Comparison of ENCODE assay signal across 8 cellular contexts in the genomic region with DNA sequence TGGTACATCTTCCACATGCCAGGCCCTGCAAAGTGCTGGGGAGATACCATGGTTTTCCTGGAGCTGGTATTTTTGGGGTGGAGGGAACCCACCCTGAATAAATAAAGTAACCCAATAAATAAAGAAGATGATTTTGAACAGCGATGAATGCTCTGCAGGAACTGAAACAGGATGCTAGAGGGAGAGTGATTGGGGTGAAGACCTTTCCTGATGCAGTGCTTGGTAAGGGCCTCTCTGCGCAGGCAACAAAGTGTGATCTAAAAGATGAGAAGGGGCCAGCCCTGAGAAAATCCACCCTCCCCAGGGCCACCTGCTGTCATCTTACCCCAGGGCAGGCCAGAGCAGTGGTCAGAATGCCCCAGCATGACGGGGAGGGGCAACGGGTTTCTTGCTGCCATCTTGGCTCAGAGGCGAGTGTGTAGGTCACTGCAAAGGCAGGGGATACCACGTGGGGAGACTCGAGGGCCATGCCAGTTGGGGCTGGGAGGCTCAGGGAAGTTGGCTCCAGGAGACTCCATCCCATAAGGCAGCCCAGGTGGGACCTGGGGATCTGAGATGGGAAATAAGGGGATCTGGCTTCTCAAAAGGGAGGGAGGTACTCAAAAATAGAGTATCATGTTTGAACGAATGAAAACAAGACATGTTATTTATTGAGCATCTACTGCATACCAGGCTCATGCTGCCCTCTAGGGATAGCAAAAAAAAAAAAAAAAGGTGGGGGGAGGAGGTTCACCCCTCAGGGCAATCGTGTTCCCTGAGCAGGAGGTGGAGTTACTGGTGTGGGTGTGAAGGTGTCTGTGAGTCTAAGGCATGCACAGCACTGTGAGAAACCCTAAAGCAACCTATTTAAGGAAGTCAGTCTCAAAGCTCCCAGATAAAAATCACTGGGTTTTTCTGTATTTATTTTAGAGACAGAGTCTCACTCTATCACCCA. TPM values are rescaled to one million over a fixed set of nuclear protein-coding genes. Genes with fewer than 3 reads are reported as not detected.
DNase-seq lines count a peak whose midpoint lies in the region; ATAC-seq and TF ChIP-seq lines count a peak whose summit lies in the region.

No MANE protein-coding gene starts in this region.

- H3K9me3 ChIP-seq in Panc1 (ENCODE audit: control insufficient read depth, insufficient read depth, low read depth, low read length): no peaks in the 10 kb centered on the region
- H3K9me3 ChIP-seq in fibroblast of lung (ENCODE audit: control insufficient read depth, insufficient read depth, low read depth, low read length): no peaks in the 10 kb centered on the region
- H3K9me3 ChIP-seq in CD8-positive, alpha-beta memory T cell (ENCODE audit: low read length): no peaks in the 10 kb centered on the region
- no peaks in the 10 kb centered on the region for H3K9me3 ChIP-seq in left ventricle myocardium inferior (replicated peaks)

- CTCF ChIA-PET in Panc1 (lab: Charles Lee): interaction anchor here (0.6 to 0.7 kb wide), 2 partner anchors 10 to 38 kb away, joined by 3 to 4 read pairs; no protein-coding TSS in a partner anchor
- CTCF ChIA-PET in CD8-positive, alpha-beta memory T cell (lab: Charles Lee): interaction anchor here (1.2 to 1.6 kb wide), 3 partner anchors 12 to 238 kb away, joined by 3 to 4 read pairs (median 3); no protein-coding TSS in a partner anchor

- H3K36me3 Mint-ChIP-seq in CD8-positive, alpha-beta memory T cell: no peaks in the 10 kb centered on the region

- TF ChIP-seq CTCF in GM12864 (IDR thresholded peaks at IDR 0.05; ENCODE audit: low read depth, low read length, missing control alignments): peak; percentile 35
- no peak for TF ChIP-seq CTCF in Panc1 (IDR thresholded peaks at IDR 0.05)
- TF ChIP-seq CTCF in fibroblast of lung (conservative IDR thresholded peaks at IDR 0.05 in 1 of 2, IDR thresholded peaks at IDR 0.05 in 1 of 2; ENCODE audit: low read depth in 1 of 2, low read length in 2 of 2): peak in 1 of 2 donors; percentile 13
- no peak for TF ChIP-seq CTCF in left ventricle myocardium inferior (IDR thresholded peaks at IDR 0.05; ENCODE audit: borderline replicate concordance)
- TF ChIP-seq CTCF in brain microvascular endothelial cell (IDR thresholded peaks at IDR 0.05; ENCODE audit: low read depth, low read length, missing control alignments): no peak

- POLR2A ChIA-PET in Panc1 (lab: Charles Lee): no interaction called here
- POLR2A ChIA-PET in CD8-positive, alpha-beta memory T cell (lab: Charles Lee): no interaction called here

- H3K9me3 Mint-ChIP-seq in CD8-positive, alpha-beta memory T cell: no peaks in the 10 kb centered on the region

- no peak overlapping the region for H3K9ac ChIP-seq in fibroblast of lung (ENCODE audit: insufficient read depth, low read length)

- H2AFZ ChIP-seq in fibroblast of lung (ENCODE audit: low read length): no peak overlapping the region

- no peak overlapping the region for H3K4me3 Mint-ChIP-seq in CD8-positive, alpha-beta memory T cell

- H3K27ac ChIP-seq in Panc1 (ENCODE audit: low read length): no peak overlapping the region
- no peak overlapping the region for H3K27ac ChIP-seq in fibroblast of lung (ENCODE audit: insufficient read depth, low read length)
- H3K27ac ChIP-seq in CD8-positive, alpha-beta memory T cell (ENCODE audit: low read depth, low read length): no peak overlapping the region
- no peak overlapping the region for H3K27ac ChIP-seq in left ventricle myocardium inferior (replicated peaks)
- H3K27ac ChIP-seq in brain microvascular endothelial cell: no peak overlapping the region

- DNase-seq in ACHN (peak; percentile 7), GM12864 (ENCODE audit: low read depth) (peak; percentile 39), Panc1 (ENCODE audit: low read depth, low spot score) (no peak), fibroblast of lung (ENCODE audit: low read depth in 2 of 2) (peak; percentile 10 to 17), left ventricle myocardium inferior (no peak), brain microvascular endothelial cell (no peak)
- no peak for DNase-seq in CD8-positive, alpha-beta memory T cell

- in situ Hi-C loops in ACHN (cut with HindIII; ENCODE audit: low pct_ligation_motif_present, low pct_unique_long_range_greater_than_20kb, low sequenced_read_pairs): no loop called here
- in situ Hi-C loops in Panc1 (cut with HindIII; ENCODE audit: low pct_unique_long_range_greater_than_20kb, low sequenced_read_pairs): no loop called here
- in situ Hi-C loops in brain microvascular endothelial cell (cut with HindIII; ENCODE audit: low pct_ligation_motif_present, low sequenced_read_pairs): no loop called here

- H3K4me2 ChIP-seq in fibroblast of lung (ENCODE audit: extremely low read depth, insufficient read depth, low read length): no peak overlapping the region

- no peaks in the 10 kb centered on the region for H4K20me1 ChIP-seq in fibroblast of lung (ENCODE audit: control insufficient read depth, extremely low read depth, insufficient read depth, low read length)

- H3K4me1 Mint-ChIP-seq in CD8-positive, alpha-beta memory T cell: no peaks in the 10 kb centered on the region

- ATAC-seq in Panc1 (peak; percentile 26; the same call in 1 of the 2 replicates), HG03565 (IDR thresholded peaks at IDR 0.05; ENCODE audit: unreplicated experiment) (no peak)

- H3K4me1 ChIP-seq in Panc1 (ENCODE audit: control insufficient read depth, insufficient read depth, low read length): no peaks in the 10 kb centered on the region
- no peaks in the 10 kb centered on the region for H3K4me1 ChIP-seq in fibroblast of lung (ENCODE audit: control insufficient read depth, extremely low read depth, insufficient read depth, low read length)
- no peaks in the 10 kb centered on the region for H3K4me1 ChIP-seq in CD8-positive, alpha-beta memory T cell (ENCODE audit: insufficient read depth, low read length)
- no peaks in the 10 kb centered on the region for H3K4me1 ChIP-seq in left ventricle myocardium inferior

- H3K4me3 ChIP-seq in GM12864 (ENCODE audit: low read depth, low read length) (no peak overlapping the region), Panc1 (ENCODE audit: low read depth in 2 of 2, low read length in 2 of 2) (no peak overlapping the region), fibroblast of lung (replicated peaks in 1 of 4; ENCODE audit: control extremely low read depth in 1 of 4, insufficient read depth in 1 of 4, low read depth in 3 of 4, low read length in 4 of 4) (no peak overlapping the region), left ventricle myocardium inferior (no peak overlapping the region), brain microvascular endothelial cell (ENCODE audit: low read depth, low read length) (no peak overlapping the region)
- H3K4me3 ChIP-seq in CD8-positive, alpha-beta memory T cell (ENCODE audit: low read length): no peak overlapping the region

- no TSS peak for BruUV-seq in Panc1 (replicated peaks; lab: Mats Ljungman, UMichigan)

- H3K36me3 ChIP-seq in Panc1 (ENCODE audit: control insufficient read depth, insufficient read depth, low read length) (no peaks in the 10 kb centered on the region), fibroblast of lung (ENCODE audit: control insufficient read depth, insufficient read depth, low read length) (no peaks in the 10 kb centered on the region), left ventricle myocardium inferior (no peaks in the 10 kb centered on the region), brain microvascular endothelial cell (replicated peaks) (no peaks in the 10 kb centered on the region)
- no peaks in the 10 kb centered on the region for H3K36me3 ChIP-seq in CD8-positive, alpha-beta memory T cell (ENCODE audit: insufficient read depth, low read length)

- no peaks in the 10 kb centered on the region for H3K79me2 ChIP-seq in fibroblast of lung (ENCODE audit: control insufficient read depth, insufficient read depth, low read length)

- H3K27ac Mint-ChIP-seq in CD8-positive, alpha-beta memory T cell: no peak overlapping the region

- H3K27me3 ChIP-seq in Panc1 (ENCODE audit: control insufficient read depth, insufficient read depth, low read length) (no peaks in the 10 kb centered on the region), fibroblast of lung (ENCODE audit: control insufficient read depth, insufficient read depth, low read length) (no peaks in the 10 kb centered on the region), left ventricle myocardium inferior (ENCODE audit: low read depth) (no peaks in the 10 kb centered on the region), brain microvascular endothelial cell (replicated peaks) (no peaks in the 10 kb centered on the region)
- no peaks in the 10 kb centered on the region for H3K27me3 ChIP-seq in CD8-positive, alpha-beta memory T cell (ENCODE audit: insufficient read depth, low read length, poor library complexity, severe bottlenecking)

- intact Hi-C loops in Panc1 (cut with micrococcal nuclease; ENCODE audit: unreplicated experiment): no loop called here
- intact Hi-C loops in left ventricle myocardium inferior (cut with micrococcal nuclease): loop anchor here (5.0 kb wide), 1 partner anchor 45 kb away; no protein-coding TSS in a partner anchor

- H3K27me3 Mint-ChIP-seq in CD8-positive, alpha-beta memory T cell: peaks cover 7 to 9% of the 10 kb centered on the region in 2 donors

RNA-seq across cellular contexts. Expression of gene SRARP, which starts 2.8 kb away (rescaled TPM):
- total RNA-seq in Panc1 (2021; ENCODE audit: unreplicated experiment): not detected
- not detected for polyA plus RNA-seq in Panc1 (2012; ENCODE audit: insufficient read length)
- not detected in 2 replicates for total RNA-seq in fibroblast of lung
- not detected in 2 replicates for polyA plus RNA-seq in fibroblast of lung
- polyA plus RNA-seq in fibroblast of lung (2012): not detected in 2 replicates
- polyA minus RNA-seq in fibroblast of lung (ENCODE audit: low replicate concordance): not detected in 2 replicates
- not detected for total RNA-seq in CD8-positive, alpha-beta memory T cell
- not detected for polyA plus RNA-seq in CD8-positive, alpha-beta memory T cell
- total RNA-seq in left ventricle myocardium inferior: 1.0 TPM

RNA-seq across cellular contexts. Expression of gene HSPB7, which starts 11.0 kb away (rescaled TPM):
- total RNA-seq in Panc1 (2021; ENCODE audit: unreplicated experiment) (0.10 TPM), fibroblast of lung (1.0 and 4.5 TPM in 2 replicates), left ventricle myocardium inferior (4,061 TPM)
- polyA plus RNA-seq in Panc1 (2012; ENCODE audit: insufficient read length): 0.17 TPM
- 10.1 and 14.2 TPM in 2 replicates for polyA plus RNA-seq in fibroblast of lung
- polyA plus RNA-seq in fibroblast of lung (2012): 16.4 and 25.3 TPM in 2 replicates
- polyA minus RNA-seq in fibroblast of lung (ENCODE audit: low replicate concordance): 15.2 and 16.3 TPM in 2 replicates
- not detected for total RNA-seq in CD8-positive, alpha-beta memory T cell
- not detected for polyA plus RNA-seq in CD8-positive, alpha-beta memory T cell

RNA-seq across cellular contexts. Expression of gene CLCNKA, which starts 15.0 kb away (rescaled TPM):
- total RNA-seq in Panc1 (2021; ENCODE audit: unreplicated experiment) (0.57 TPM), fibroblast of lung (under 0.01 TPM in 2 replicates), left ventricle myocardium inferior (0.16 TPM)
- 0.63 TPM for polyA plus RNA-seq in Panc1 (2012; ENCODE audit: insufficient read length)
- polyA plus RNA-seq in fibroblast of lung: 0.05 TPM in 1 of 2 replicates, not detected in the other
- polyA plus RNA-seq in fibroblast of lung (2012): not detected in 2 replicates
- polyA minus RNA-seq in fibroblast of lung (ENCODE audit: low replicate concordance): not detected in 2 replicates
- not detected for total RNA-seq in CD8-positive, alpha-beta memory T cell
- not detected for polyA plus RNA-seq in CD8-positive, alpha-beta memory T cell

RNA-seq across cellular contexts. Expression of gene ZBTB17, which starts 30.9 kb away (rescaled TPM):
- total RNA-seq in Panc1 (2021; ENCODE audit: unreplicated experiment) (41.6 TPM), fibroblast of lung (46.0 and 54.3 TPM in 2 replicates), left ventricle myocardium inferior (24.7 TPM)
- polyA plus RNA-seq in Panc1 (2012; ENCODE audit: insufficient read length): 52.1 TPM
- polyA plus RNA-seq in fibroblast of lung: 12.6 and 20.4 TPM in 2 replicates
- polyA plus RNA-seq in fibroblast of lung (2012): 15.0 and 24.3 TPM in 2 replicates
- 34.1 and 76.0 TPM in 2 replicates for polyA minus RNA-seq in fibroblast of lung (ENCODE audit: low replicate concordance)
- total RNA-seq in CD8-positive, alpha-beta memory T cell: 10 to 100 TPM; 49.9 to 51.5 TPM
- polyA plus RNA-seq in CD8-positive, alpha-beta memory T cell: 24.7 TPM

RNA-seq across cellular contexts. Expression of gene CLCNKB, which starts 36.8 kb away (rescaled TPM):
- total RNA-seq in Panc1 (2021; ENCODE audit: unreplicated experiment) (not detected), fibroblast of lung (under 0.01 and 0.33 TPM in 2 replicates), left ventricle myocardium inferior (1.3 TPM)
- polyA plus RNA-seq in Panc1 (2012; ENCODE audit: insufficient read length): not detected
- 0.07 and 0.09 TPM in 2 replicates for polyA plus RNA-seq in fibroblast of lung
- polyA plus RNA-seq in fibroblast of lung (2012): 0.05 TPM in 1 of 2 replicates, not detected in the other
- not detected in 2 replicates for polyA minus RNA-seq in fibroblast of lung (ENCODE audit: low replicate concordance)
- not detected for total RNA-seq in CD8-positive, alpha-beta memory T cell
- polyA plus RNA-seq in CD8-positive, alpha-beta memory T cell: not detected

Comparison
In these comparisons a context has a peak if more than half of its experiments do, and no peak if none do; other contexts are left out.
1. DNase-seq: peak in ACHN (single experiment), GM12864 (single experiment) and fibroblast of lung (2 of 2); none in Panc1 (single experiment), CD8-positive, alpha-beta memory T cell (0 of 5), left ventricle myocardium inferior (single experiment) and brain microvascular endothelial cell (single experiment).
2. RNA of gene HSPB7, which starts 11.0 kb away (total RNA-seq): 4,061 TPM in left ventricle myocardium inferior (single experiment); 1.0 to 4.5 TPM in fibroblast of lung, 0.10 TPM in Panc1 (single experiment) and not detected in CD8-positive, alpha-beta memory T cell; every median in the first group is over 100 times any median in the second.